22 cellular contexts compared by ENCODE assay signal in the genomic region with DNA sequence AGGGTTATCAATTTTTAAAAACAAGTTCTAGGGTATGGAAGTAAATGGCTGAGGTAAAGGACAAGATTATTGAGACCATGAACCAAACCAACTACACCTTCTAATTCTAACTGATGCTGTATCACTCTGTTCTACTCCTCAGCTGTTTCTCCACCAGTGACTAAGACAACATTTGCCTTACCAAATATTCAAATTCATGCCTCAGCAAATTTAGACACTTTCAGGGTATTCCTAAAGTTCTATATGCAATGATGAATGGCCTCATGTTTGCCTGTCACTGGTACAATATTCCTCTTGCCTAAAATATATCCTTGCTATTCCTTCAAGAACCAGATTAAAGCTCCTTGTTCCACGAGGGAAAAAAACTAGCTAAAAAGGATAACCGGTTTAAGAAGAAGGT. TPM values are rescaled to one million over a fixed set of nuclear protein-coding genes. Genes with fewer than 3 reads are reported as not detected.
"Had no signal": no experiment of that assay in that cellular context is flagged by ENCODE, and none has a peak within 500 bp of the region (broad histone marks: within the 10 kb centered on the region; RNA-seq: fewer than 3 reads in every experiment).

No MANE protein-coding gene starts in this region.

- H3K9ac ChIP-seq: parathyroid adenoma, SK-N-SH had no signal

- H3K27me3 ChIP-seq: brain microvascular endothelial cell, colonic mucosa had no signal

- H2AFZ ChIP-seq: parathyroid adenoma had no signal

- H3K4me2 ChIP-seq: SK-N-SH, smooth muscle cell had no signal

- DNase-seq: activated CD4-positive, alpha-beta T cell treated with anti-CD3 and anti-CD28 coated beads, Interleukin-2, amount 50 U/mL, for 1 hour; activated effector memory CD4-positive, alpha-beta T cell treated with anti-CD3 and anti-CD28 coated beads, Interleukin-2, amount 50 U/mL, for 16 hours; aorta; brain microvascular endothelial cell; colonic mucosa; erythroblast; foreskin melanocyte; glutamatergic neuron; hippocampal formation; left cardiac atrium; mesenchymal stem cell; naive thymus-derived CD8-positive, alpha-beta T cell; SK-N-SH; stimulated activated CD4-positive, alpha-beta T cell treated with anti-CD3 and anti-CD28 coated beads, Interleukin-4, amount 100 ng/mL, for 1 hour; T-helper 9 cell had no signal

- H3K4me3 ChIP-seq: colonic mucosa, smooth muscle cell had no signal

- H3K27ac ChIP-seq: brain microvascular endothelial cell, colonic mucosa, parathyroid adenoma had no signal

- H3K27me3 Mint-ChIP-seq: central memory CD8-positive, alpha-beta T cell had no signal

- ATAC-seq: activated CD4-positive, CD25-positive, alpha-beta regulatory T cell treated with anti-CD3 and anti-CD28 coated beads, Interleukin-2, amount 50 U/mL, for 24 hours; left cardiac atrium; sciatic nerve; stimulated activated effector memory CD8-positive, alpha-beta T cell treated with anti-CD3 and anti-CD28 coated beads, Interleukin-12 subunit alpha, Interleukin-12 subunit beta, amount 100 ng/mL, for 72 hours had no signal

- H3K9me3 ChIP-seq: colonic mucosa, SK-N-SH had no signal

- H3K9me3 Mint-ChIP-seq: central memory CD8-positive, alpha-beta T cell; naive thymus-derived CD8-positive, alpha-beta T cell; stimulated activated effector memory CD8-positive, alpha-beta T cell treated with anti-CD3 and anti-CD28 coated beads, Interleukin-12 subunit alpha, Interleukin-12 subunit beta, amount 100 ng/mL, for 72 hours had no signal

- FAIRE-seq: islet of Langerhans had no signal

- H3K4me3 Mint-ChIP-seq: central memory CD8-positive, alpha-beta T cell; naive thymus-derived CD8-positive, alpha-beta T cell; stimulated activated effector memory CD8-positive, alpha-beta T cell treated with anti-CD3 and anti-CD28 coated beads, Interleukin-12 subunit alpha, Interleukin-12 subunit beta, amount 100 ng/mL, for 72 hours had no signal

RNA-seq across cellular contexts. Expression of a gene that starts 47.0 kb away (rescaled TPM):
- total RNA-seq: aorta had no signal
- polyA plus RNA-seq: SK-N-SH, smooth muscle cell had no signal
